ENCODE assay signal across 1 cellular context in the genomic region with DNA sequence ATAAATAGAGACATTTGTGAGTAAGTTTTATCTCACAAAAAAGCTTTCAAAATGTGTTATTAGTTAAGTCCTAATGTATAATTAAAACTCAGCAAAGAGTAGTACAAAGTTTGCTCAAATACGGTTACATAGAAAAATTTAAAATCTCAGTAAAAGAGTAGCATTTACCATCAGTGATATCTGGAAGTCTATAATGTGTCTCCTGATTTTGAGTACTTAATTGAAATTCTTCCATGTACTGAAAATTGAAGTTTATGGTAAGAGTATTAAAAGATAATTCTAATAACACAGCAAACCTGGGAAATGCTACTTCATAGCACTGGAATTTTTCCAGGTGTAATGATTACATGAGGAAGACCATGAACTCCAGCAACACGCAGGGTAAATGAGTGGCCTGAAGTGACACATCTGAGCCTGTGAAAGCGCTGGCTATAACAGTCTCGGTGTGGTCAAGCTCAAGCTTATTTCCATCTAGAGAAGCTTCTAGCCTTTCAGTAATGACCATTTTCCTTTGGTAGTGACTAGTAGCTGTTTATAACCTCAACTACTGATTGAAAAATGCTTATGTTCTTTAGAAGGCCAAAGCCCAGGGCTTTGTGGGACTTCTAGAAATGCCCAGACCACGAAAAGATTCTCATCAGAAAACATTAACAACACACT.
A peak's percentile ranks its signal among the peaks of the same experiment; 100 is the strongest.
TF ChIP-seq lines count a peak whose summit lies in the region.

No MANE protein-coding gene starts in this region.

TF ChIP-seq in HepG2, 621 proteins besides CTCF, POLR2A, EP300 and RAD21 (continued from another document and continues in another):
- TF ChIP-seq, protein P1, sequence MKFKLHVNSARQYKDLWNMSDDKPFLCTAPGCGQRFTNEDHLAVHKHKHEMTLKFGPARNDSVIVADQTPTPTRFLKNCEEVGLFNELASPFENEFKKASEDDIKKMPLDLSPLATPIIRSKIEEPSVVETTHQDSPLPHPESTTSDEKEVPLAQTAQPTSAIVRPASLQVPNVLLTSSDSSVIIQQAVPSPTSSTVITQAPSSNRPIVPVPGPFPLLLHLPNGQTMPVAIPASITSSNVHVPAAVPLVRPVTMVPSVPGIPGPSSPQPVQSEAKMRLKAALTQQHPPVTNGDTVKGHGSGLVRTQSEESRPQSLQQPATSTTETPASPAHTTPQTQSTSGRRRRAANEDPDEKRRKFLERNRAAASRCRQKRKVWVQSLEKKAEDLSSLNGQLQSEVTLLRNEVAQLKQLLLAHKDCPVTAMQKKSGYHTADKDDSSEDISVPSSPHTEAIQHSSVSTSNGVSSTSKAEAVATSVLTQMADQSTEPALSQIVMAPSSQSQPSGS (CRISPR knock-in tag; IDR thresholded peaks at IDR 0.05): no peak
- TF ChIP-seq FOXC1 (CRISPR knock-in tag; IDR thresholded peaks at IDR 0.05; ENCODE audit: borderline replicate concordance) (no peak), ZNF224 (CRISPR knock-in tag; IDR thresholded peaks at IDR 0.05) (no peak), POLR2G (IDR thresholded peaks at IDR 0.05; ENCODE audit: low read depth, low read length) (no peak), ZBTB38 (CRISPR knock-in tag; IDR thresholded peaks at IDR 0.05) (peak; percentile 89; the same call in 1 of the 2 replicates), ASH2L (IDR thresholded peaks at IDR 0.05; ENCODE audit: insufficient read length, low read depth, low read length) (peak; percentile 93), ZNF841 (CRISPR knock-in tag; IDR thresholded peaks at IDR 0.05; ENCODE audit: borderline replicate concordance) (no peak), MED13 (CRISPR knock-in tag; IDR thresholded peaks at IDR 0.05) (no peak), GTF2F1 (IDR thresholded peaks at IDR 0.05; ENCODE audit: low read length) (no peak), ZNF292 (CRISPR knock-in tag; IDR thresholded peaks at IDR 0.05; ENCODE audit: borderline replicate concordance, low read depth) (peak; percentile 40; the same call in 1 of the 2 replicates), DNMT3B (CRISPR knock-in tag; conservative IDR thresholded peaks at IDR 0.05) (0 out of 2 replicates have a peak, but pooled peaks have one; percentile 39), ZNF780A (CRISPR knock-in tag; IDR thresholded peaks at IDR 0.05) (no peak), ETS1 (CRISPR knock-in tag; IDR thresholded peaks at IDR 0.05) (no peak), MXD4 (CRISPR knock-in tag; IDR thresholded peaks at IDR 0.05) (peak; percentile 71; the same call in 1 of the 2 replicates), ZNF777 (CRISPR knock-in tag; IDR thresholded peaks at IDR 0.05) (no peak), ZFX (CRISPR knock-in tag; IDR thresholded peaks at IDR 0.05; ENCODE audit: low read depth) (0 out of 2 replicates have a peak, but pooled peaks have one; percentile 48), POLR2AphosphoS5 (IDR thresholded peaks at IDR 0.05; ENCODE audit: low read depth, low read length) (peak; percentile 35; the same call in 1 of the 2 replicates), NR2C2 (CRISPR knock-in tag; IDR thresholded peaks at IDR 0.05; ENCODE audit: borderline replicate concordance) (0 out of 2 replicates have a peak, but pooled peaks have one; percentile 59), NR2F6 (IDR thresholded peaks at IDR 0.05) (no peak; the same call in 1 of the 2 replicates), NR2F6 (CRISPR knock-in tag; IDR thresholded peaks at IDR 0.05) (peak; percentile 59; the same call in 1 of the 2 replicates), ZNF280D (CRISPR knock-in tag; IDR thresholded peaks at IDR 0.05) (no peak), FOXO1 (CRISPR knock-in tag; IDR thresholded peaks at IDR 0.05) (peak; percentile 56; the same call in 1 of the 2 replicates), TBX2 (CRISPR knock-in tag; IDR thresholded peaks at IDR 0.05; ENCODE audit: borderline replicate concordance) (peak; percentile 91), ZFYVE20 (CRISPR knock-in tag; IDR thresholded peaks at IDR 0.05; ENCODE audit: borderline replicate concordance, low read depth) (no peak), HNF4A (CRISPR knock-in tag; IDR thresholded peaks at IDR 0.05) (peak; percentile 61; the same call in 1 of the 2 replicates), ZNF781 (CRISPR knock-in tag; IDR thresholded peaks at IDR 0.05; ENCODE audit: borderline replicate concordance, not compliant biosample characterization) (no peak)
- TF ChIP-seq, protein P2, sequence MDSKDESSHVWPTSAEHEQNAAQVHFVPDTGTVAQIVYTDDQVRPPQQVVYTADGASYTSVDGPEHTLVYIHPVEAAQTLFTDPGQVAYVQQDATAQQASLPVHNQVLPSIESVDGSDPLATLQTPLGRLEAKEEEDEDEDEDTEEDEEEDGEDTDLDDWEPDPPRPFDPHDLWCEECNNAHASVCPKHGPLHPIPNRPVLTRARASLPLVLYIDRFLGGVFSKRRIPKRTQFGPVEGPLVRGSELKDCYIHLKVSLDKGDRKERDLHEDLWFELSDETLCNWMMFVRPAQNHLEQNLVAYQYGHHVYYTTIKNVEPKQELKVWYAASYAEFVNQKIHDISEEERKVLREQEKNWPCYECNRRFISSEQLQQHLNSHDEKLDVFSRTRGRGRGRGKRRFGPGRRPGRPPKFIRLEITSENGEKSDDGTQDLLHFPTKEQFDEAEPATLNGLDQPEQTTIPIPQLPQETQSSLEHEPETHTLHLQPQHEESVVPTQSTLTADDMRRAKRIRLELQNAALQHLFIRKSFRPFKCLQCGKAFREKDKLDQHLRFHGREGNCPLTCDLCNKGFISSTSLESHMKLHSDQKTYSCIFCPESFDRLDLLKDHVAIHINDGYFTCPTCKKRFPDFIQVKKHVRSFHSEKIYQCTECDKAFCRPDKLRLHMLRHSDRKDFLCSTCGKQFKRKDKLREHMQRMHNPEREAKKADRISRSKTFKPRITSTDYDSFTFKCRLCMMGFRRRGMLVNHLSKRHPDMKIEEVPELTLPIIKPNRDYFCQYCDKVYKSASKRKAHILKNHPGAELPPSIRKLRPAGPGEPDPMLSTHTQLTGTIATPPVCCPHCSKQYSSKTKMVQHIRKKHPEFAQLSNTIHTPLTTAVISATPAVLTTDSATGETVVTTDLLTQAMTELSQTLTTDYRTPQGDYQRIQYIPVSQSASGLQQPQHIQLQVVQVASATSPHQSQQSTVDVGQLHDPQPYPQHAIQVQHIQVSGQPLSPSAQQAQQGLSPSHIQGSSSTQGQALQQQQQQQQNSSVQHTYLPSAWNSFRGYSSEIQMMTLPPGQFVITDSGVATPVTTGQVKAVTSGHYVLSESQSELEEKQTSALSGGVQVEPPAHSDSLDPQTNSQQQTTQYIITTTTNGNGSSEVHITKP (CRISPR knock-in tag; IDR thresholded peaks at IDR 0.05; ENCODE audit: low read depth): no peak
- TF ChIP-seq, protein P3, sequence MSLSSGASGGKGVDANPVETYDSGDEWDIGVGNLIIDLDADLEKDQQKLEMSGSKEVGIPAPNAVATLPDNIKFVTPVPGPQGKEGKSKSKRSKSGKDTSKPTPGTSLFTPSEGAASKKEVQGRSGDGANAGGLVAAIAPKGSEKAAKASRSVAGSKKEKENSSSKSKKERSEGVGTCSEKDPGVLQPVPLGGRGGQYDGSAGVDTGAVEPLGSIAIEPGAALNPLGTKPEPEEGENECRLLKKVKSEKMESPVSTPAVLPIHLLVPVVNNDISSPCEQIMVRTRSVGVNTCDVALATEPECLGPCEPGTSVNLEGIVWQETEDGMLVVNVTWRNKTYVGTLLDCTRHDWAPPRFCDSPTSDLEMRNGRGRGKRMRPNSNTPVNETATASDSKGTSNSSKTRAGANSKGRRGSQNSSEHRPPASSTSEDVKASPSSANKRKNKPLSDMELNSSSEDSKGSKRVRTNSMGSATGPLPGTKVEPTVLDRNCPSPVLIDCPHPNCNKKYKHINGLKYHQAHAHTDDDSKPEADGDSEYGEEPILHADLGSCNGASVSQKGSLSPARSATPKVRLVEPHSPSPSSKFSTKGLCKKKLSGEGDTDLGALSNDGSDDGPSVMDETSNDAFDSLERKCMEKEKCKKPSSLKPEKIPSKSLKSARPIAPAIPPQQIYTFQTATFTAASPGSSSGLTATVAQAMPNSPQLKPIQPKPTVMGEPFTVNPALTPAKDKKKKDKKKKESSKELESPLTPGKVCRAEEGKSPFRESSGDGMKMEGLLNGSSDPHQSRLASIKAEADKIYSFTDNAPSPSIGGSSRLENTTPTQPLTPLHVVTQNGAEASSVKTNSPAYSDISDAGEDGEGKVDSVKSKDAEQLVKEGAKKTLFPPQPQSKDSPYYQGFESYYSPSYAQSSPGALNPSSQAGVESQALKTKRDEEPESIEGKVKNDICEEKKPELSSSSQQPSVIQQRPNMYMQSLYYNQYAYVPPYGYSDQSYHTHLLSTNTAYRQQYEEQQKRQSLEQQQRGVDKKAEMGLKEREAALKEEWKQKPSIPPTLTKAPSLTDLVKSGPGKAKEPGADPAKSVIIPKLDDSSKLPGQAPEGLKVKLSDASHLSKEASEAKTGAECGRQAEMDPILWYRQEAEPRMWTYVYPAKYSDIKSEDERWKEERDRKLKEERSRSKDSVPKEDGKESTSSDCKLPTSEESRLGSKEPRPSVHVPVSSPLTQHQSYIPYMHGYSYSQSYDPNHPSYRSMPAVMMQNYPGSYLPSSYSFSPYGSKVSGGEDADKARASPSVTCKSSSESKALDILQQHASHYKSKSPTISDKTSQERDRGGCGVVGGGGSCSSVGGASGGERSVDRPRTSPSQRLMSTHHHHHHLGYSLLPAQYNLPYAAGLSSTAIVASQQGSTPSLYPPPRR (CRISPR knock-in tag; IDR thresholded peaks at IDR 0.05; ENCODE audit: borderline replicate concordance): peak; percentile 40; the same call in 1 of the 2 replicates
- TF ChIP-seq, protein P4, sequence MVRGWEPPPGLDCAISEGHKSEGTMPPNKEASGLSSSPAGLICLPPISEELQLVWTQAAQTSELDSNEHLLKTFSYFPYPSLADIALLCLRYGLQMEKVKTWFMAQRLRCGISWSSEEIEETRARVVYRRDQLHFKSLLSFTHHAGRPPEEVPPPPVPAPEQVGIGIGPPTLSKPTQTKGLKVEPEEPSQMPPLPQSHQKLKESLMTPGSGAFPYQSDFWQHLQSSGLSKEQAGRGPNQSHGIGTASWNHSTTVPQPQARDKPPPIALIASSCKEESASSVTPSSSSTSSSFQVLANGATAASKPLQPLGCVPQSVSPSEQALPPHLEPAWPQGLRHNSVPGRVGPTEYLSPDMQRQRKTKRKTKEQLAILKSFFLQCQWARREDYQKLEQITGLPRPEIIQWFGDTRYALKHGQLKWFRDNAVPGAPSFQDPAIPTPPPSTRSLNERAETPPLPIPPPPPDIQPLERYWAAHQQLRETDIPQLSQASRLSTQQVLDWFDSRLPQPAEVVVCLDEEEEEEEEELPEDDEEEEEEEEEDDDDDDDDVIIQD (CRISPR knock-in tag; IDR thresholded peaks at IDR 0.05; ENCODE audit: low read depth): peak; percentile 82; the same call in 1 of the 2 replicates
- TF ChIP-seq, protein P5, sequence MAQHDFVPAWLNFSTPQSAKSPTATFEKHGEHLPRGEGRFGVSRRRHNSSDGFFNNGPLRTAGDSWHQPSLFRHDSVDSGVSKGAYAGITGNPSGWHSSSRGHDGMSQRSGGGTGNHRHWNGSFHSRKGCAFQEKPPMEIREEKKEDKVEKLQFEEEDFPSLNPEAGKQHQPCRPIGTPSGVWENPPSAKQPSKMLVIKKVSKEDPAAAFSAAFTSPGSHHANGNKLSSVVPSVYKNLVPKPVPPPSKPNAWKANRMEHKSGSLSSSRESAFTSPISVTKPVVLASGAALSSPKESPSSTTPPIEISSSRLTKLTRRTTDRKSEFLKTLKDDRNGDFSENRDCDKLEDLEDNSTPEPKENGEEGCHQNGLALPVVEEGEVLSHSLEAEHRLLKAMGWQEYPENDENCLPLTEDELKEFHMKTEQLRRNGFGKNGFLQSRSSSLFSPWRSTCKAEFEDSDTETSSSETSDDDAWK (CRISPR knock-in tag; IDR thresholded peaks at IDR 0.05): no peak
- TF ChIP-seq, protein P6, sequence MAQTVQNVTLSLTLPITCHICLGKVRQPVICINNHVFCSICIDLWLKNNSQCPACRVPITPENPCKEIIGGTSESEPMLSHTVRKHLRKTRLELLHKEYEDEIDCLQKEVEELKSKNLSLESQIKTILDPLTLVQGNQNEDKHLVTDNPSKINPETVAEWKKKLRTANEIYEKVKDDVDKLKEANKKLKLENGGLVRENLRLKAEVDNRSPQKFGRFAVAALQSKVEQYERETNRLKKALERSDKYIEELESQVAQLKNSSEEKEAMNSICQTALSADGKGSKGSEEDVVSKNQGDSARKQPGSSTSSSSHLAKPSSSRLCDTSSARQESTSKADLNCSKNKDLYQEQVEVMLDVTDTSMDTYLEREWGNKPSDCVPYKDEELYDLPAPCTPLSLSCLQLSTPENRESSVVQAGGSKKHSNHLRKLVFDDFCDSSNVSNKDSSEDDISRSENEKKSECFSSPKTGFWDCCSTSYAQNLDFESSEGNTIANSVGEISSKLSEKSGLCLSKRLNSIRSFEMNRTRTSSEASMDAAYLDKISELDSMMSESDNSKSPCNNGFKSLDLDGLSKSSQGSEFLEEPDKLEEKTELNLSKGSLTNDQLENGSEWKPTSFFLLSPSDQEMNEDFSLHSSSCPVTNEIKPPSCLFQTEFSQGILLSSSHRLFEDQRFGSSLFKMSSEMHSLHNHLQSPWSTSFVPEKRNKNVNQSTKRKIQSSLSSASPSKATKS (CRISPR knock-in tag; IDR thresholded peaks at IDR 0.05): no peak
